ENCODE assay signal across 9 cellular contexts in the genomic region with DNA sequence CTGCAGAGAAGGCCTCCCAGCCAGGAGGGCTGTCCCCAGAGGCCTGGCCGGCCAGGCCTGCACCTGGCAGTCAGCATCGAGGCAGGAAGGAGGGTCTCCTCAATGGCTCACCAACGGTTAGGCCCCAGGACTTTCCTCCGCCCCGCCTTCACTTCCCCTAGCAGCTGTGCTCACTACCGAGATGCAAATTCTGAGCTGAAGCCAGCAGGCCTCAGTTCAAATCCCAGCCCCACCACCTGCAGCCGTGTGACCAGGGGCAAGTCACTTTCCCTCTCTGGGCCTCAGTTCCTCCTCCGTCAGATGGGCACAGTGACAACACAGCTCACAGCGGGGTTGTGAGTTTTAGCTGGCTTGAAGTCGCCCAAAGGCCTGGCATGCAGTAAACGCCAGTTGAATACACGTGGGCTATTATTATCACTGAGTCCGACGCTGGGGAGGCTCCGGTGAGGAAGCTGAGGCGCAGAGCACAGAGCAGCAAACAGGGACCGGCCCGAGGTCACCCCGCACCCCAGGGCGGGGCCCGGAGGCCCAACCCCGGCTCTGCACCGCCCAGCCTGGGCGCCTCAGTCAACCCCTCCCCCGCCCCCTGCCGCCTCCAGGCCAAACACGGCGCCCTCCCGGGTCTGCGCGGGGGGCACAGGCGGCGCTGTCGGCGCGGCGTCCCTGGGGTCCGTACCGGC. TPM values are rescaled to one million over a fixed set of nuclear protein-coding genes. Genes with fewer than 3 reads are reported as not detected.
DNase-seq lines count a peak whose midpoint lies in the region; ATAC-seq, FAIRE-seq and TF ChIP-seq lines count a peak whose summit lies in the region.
"Had no signal": no experiment of that assay in that cellular context is flagged by ENCODE, and none has a peak within 500 bp of the region (broad histone marks: within the 10 kb centered on the region; RNA-seq: fewer than 3 reads in every experiment).

No MANE protein-coding gene starts in this region.

- H3K4me3 ChIP-seq in DOHH2 (ENCODE audit: low read length) = peak overlapping the region; percentile 89
- H3K4me3 ChIP-seq in PC-9 = peak overlapping the region; percentile 73
- H3K4me3 ChIP-seq in astrocyte (ENCODE audit: insufficient read depth, low read depth, low read length) = peak overlapping the region; percentile 53
- peak overlapping the region; percentile 36 for H3K4me3 ChIP-seq in lung
- H3K4me3 ChIP-seq in testis = peak overlapping the region; percentile 44 to 57

- peaks cover 47% of the 10 kb centered on the region for H3K36me3 ChIP-seq in DOHH2 (ENCODE audit: control insufficient read depth, low read length)
- H3K36me3 ChIP-seq in PC-9 (ENCODE audit: low read depth) = no peaks in the 10 kb centered on the region
- H3K36me3 ChIP-seq in astrocyte (ENCODE audit: insufficient read depth, low read length) = no peaks in the 10 kb centered on the region
- H3K36me3 ChIP-seq in lung (ENCODE audit: control insufficient read depth in 2 of 2, insufficient read depth in 2 of 2, low read length in 2 of 2) = no peaks in the 10 kb centered on the region
- H3K36me3 ChIP-seq in testis (ENCODE audit: low read depth, missing control alignments) = no peaks in the 10 kb centered on the region

- POLR2A ChIA-PET in PC-9 (lab: Charles Lee; ENCODE audit: unreplicated experiment) = interaction anchor here (0.7 kb wide), 1 partner anchor 312 kb away, joined by 6 read pairs; no protein-coding TSS in a partner anchor

- H2AFZ ChIP-seq in PC-9 (peak overlapping the region; percentile 84; the same call in 1 of the 2 replicates), astrocyte (ENCODE audit: low read depth, low read length) (peak overlapping the region; percentile 42)

- H3K27ac ChIP-seq in DOHH2 (ENCODE audit: low read depth, low read length) (peak overlapping the region; percentile 95), PC-9 (no peak overlapping the region), astrocyte (ENCODE audit: low read depth, low read length) (no peak overlapping the region), lung (ENCODE audit: low read depth in 1 of 2, low read length in 1 of 2) (no peak overlapping the region), testis (no peak overlapping the region)

- CTCF ChIA-PET in PC-9 (lab: Charles Lee) = interaction anchor here (1.0 kb wide), 1 partner anchor 19 kb away, joined by 3 read pairs; the partner anchor contains the start of gene ACTL10

- H3K4me2 ChIP-seq in DOHH2 (ENCODE audit: low read length) = peak overlapping the region; percentile 99
- peak overlapping the region; percentile 100 for H3K4me2 ChIP-seq in PC-9
- H3K4me2 ChIP-seq in astrocyte (ENCODE audit: low read length) = peak overlapping the region; percentile 85

- intact Hi-C loops in PC-9 (cut with micrococcal nuclease; ENCODE audit: unreplicated experiment) (loop anchor here (1.0 kb wide), 1 partner anchor 46 kb away; the partner anchor contains the start of gene ZNF341), testis (cut with DNase I; ENCODE audit: low total_unique reads) (no loop called here)

- no peaks in the 10 kb centered on the region for H3K27me3 ChIP-seq in DOHH2 (ENCODE audit: control insufficient read depth, low read length)
- no peaks in the 10 kb centered on the region for H3K27me3 ChIP-seq in PC-9 (ENCODE audit: insufficient read depth, low read depth)
- H3K27me3 ChIP-seq in astrocyte (ENCODE audit: insufficient read depth, low read length) = no peaks in the 10 kb centered on the region
- no peaks in the 10 kb centered on the region for H3K27me3 ChIP-seq in lung (ENCODE audit: control insufficient read depth, insufficient read depth)
- H3K27me3 ChIP-seq in testis = no peaks in the 10 kb centered on the region

- FAIRE-seq in astrocyte (lab: Jason Lieb, UNC) = no peak
- FAIRE-seq: frontal cortex had no signal

- ATAC-seq in GM19438 (IDR thresholded peaks at IDR 0.05; ENCODE audit: low read depth, unreplicated experiment) = peak; percentile 44
- peak; percentile 43 for ATAC-seq in HG03460 (IDR thresholded peaks at IDR 0.05; ENCODE audit: unreplicated experiment)
- ATAC-seq in lung (ENCODE audit: insufficient read depth, low FRiP score) = no peak

- TF ChIP-seq POLR2A in testis (IDR thresholded peaks at IDR 0.05) = no peak

- H3K9me3 ChIP-seq in DOHH2 (ENCODE audit: control insufficient read depth, insufficient read depth, low read length) (no peaks in the 10 kb centered on the region), PC-9 (ENCODE audit: insufficient read depth, low read depth) (no peaks in the 10 kb centered on the region), astrocyte (ENCODE audit: insufficient read depth, low read depth, low read length) (no peaks in the 10 kb centered on the region), lung (ENCODE audit: control insufficient read depth in 2 of 2, insufficient read depth in 1 of 2, low read length in 1 of 2) (no peaks in the 10 kb centered on the region), testis (no peaks in the 10 kb centered on the region)

- H3K79me2 ChIP-seq in DOHH2 (ENCODE audit: control insufficient read depth, low read length) (peaks cover 53% of the 10 kb centered on the region), PC-9 (ENCODE audit: low read depth) (peaks cover 30% of the 10 kb centered on the region), astrocyte (ENCODE audit: insufficient read depth, low read length) (peaks cover 10% of the 10 kb centered on the region)

- H3K4me1 Mint-ChIP-seq in astrocyte (ENCODE audit: low read depth, unreplicated experiment) = peaks cover 7% of the 10 kb centered on the region

- H3K9me3 Mint-ChIP-seq in astrocyte (ENCODE audit: unreplicated experiment) = no peaks in the 10 kb centered on the region

- peak; percentile 37 to 44 for DNase-seq in PC-9
- DNase-seq in astrocyte (ENCODE audit: low read depth) = no peak
- no peak for DNase-seq in lung (ENCODE audit: low spot score)
- DNase-seq in testis = no peak
- no peak for DNase-seq in cerebellar cortex (ENCODE audit: low spot score)

- H3K4me1 ChIP-seq in DOHH2 (ENCODE audit: control insufficient read depth, low read length) = peaks cover 73% of the 10 kb centered on the region
- peaks cover 32% of the 10 kb centered on the region for H3K4me1 ChIP-seq in PC-9 (replicated peaks; ENCODE audit: insufficient read depth)
- peaks cover 22% of the 10 kb centered on the region for H3K4me1 ChIP-seq in astrocyte (ENCODE audit: insufficient read depth, low read length)
- peaks cover 0 to 22% of the 10 kb centered on the region in 2 donors for H3K4me1 ChIP-seq in lung (ENCODE audit: control insufficient read depth in 2 of 2, insufficient read depth in 2 of 2, low read length in 2 of 2)
- H3K4me1 ChIP-seq in testis = peaks cover 7% of the 10 kb centered on the region

- H3K4me3 Mint-ChIP-seq in astrocyte (ENCODE audit: unreplicated experiment) = peak overlapping the region; percentile 75

- H3K9ac ChIP-seq in astrocyte (ENCODE audit: low read length) = peak overlapping the region; percentile 65

- no peaks in the 10 kb centered on the region for H3K9me2 ChIP-seq in DOHH2 (replicated peaks; ENCODE audit: control insufficient read depth, low read length)
- H3K9me2 ChIP-seq in PC-9 (ENCODE audit: insufficient read depth) = no peaks in the 10 kb centered on the region

- 2 to 3% methylated on average over 28 to 39 of the region's 39 CpGs for whole genome bisulfite sequencing in lung, 2 donors
- WGBS in testis, 2 donors = 2 to 4% methylated on average over 6 to 25 of the region's 39 CpGs

- no peak overlapping the region for H3K27ac Mint-ChIP-seq in astrocyte (ENCODE audit: unreplicated experiment)

- BruUV-seq in PC-9 (replicated peaks; lab: Mats Ljungman, UMichigan) = TSS peak; percentile 63

- TF ChIP-seq CTCF in DOHH2 (IDR thresholded peaks at IDR 0.05; ENCODE audit: low read depth, low read length, poor library complexity, severe bottlenecking) (no peak), PC-9 (conservative IDR thresholded peaks at IDR 0.05) (no peak), astrocyte (IDR thresholded peaks at IDR 0.05; ENCODE audit: insufficient read depth, low read depth, low read length) (no peak), lung (IDR thresholded peaks at IDR 0.05; ENCODE audit: control extremely low read depth, extremely low read depth) (no peak), testis (IDR thresholded peaks at IDR 0.05) (no peak)

- H3K36me3 Mint-ChIP-seq in astrocyte (ENCODE audit: low read depth, unreplicated experiment) = no peaks in the 10 kb centered on the region

- H4K20me1 ChIP-seq in DOHH2 (ENCODE audit: control insufficient read depth, insufficient read depth, low read depth, low read length) = peaks cover 22% of the 10 kb centered on the region
- H4K20me1 ChIP-seq in PC-9 (ENCODE audit: insufficient read depth) = no peaks in the 10 kb centered on the region
- peaks cover 24% of the 10 kb centered on the region for H4K20me1 ChIP-seq in astrocyte (ENCODE audit: insufficient read depth, low read length)

- peaks cover 7% of the 10 kb centered on the region for H3K27me3 Mint-ChIP-seq in astrocyte (ENCODE audit: low read depth, unreplicated experiment)

- H3F3A ChIP-seq in DOHH2 (ENCODE audit: control insufficient read depth, insufficient read depth) = peaks cover 11% of the 10 kb centered on the region
- H3F3A ChIP-seq in PC-9 (ENCODE audit: insufficient read depth, low read depth) = peaks cover 16% of the 10 kb centered on the region; the same call in 1 of the 2 replicates

RNA-seq across cellular contexts. Expression of gene E2F1, which starts 0.7 kb away (rescaled TPM):
- total RNA-seq in PC-9 (2021) = 31.5 and 31.6 TPM in 2 replicates
- total RNA-seq in astrocyte = 1.6 and 2.3 TPM in 2 replicates
- 10 to 100 TPM in 1 of 2 donors, 1 to 10 TPM in 1; 6.4 to 10.9 TPM for total RNA-seq in lung
- 10 to 100 TPM in 1 of 2 donors, 1 to 10 TPM in 1; 4.2 to 10.7 TPM for polyA plus RNA-seq in lung
- total RNA-seq in testis = 10 to 100 TPM; 19.9 to 22.8 TPM
- polyA plus RNA-seq in testis (ENCODE audit: insufficient read depth, low read depth, low replicate concordance) = 16.9 TPM

RNA-seq across cellular contexts. Expression of gene NECAB3, which starts 11.2 kb away (rescaled TPM):
- total RNA-seq in PC-9 (2021) (72.1 and 77.7 TPM in 2 replicates), astrocyte (19.5 and 22.3 TPM in 2 replicates), lung (100 to 1,000 TPM in 1 of 2 donors, 10 to 100 TPM in 1; 63.5 to 127 TPM), testis (100 to 1,000 TPM; 106 to 118 TPM)
- polyA plus RNA-seq in lung (10 to 100 TPM; 21.2 to 80.8 TPM), testis (ENCODE audit: insufficient read depth, low read depth, low replicate concordance) (59.7 TPM)

RNA-seq across cellular contexts. Expression of gene ACTL10, which starts 18.7 kb away (rescaled TPM):
- total RNA-seq in PC-9 (2021) (0.85 and 1.0 TPM in 2 replicates), astrocyte (1.1 and 1.4 TPM in 2 replicates), lung (1 to 10 TPM in 1 of 2 donors, under 1 TPM in 1; 0.26 to 3.4 TPM), testis (10 to 100 TPM; 26.6 to 55.0 TPM)
- polyA plus RNA-seq in lung (1 to 10 TPM; 1.3 to 3.1 TPM), testis (ENCODE audit: insufficient read depth, low read depth, low replicate concordance) (62.1 TPM)

RNA-seq across cellular contexts. Expression of gene C20orf144, which starts 23.3 kb away (rescaled TPM):
- 0.18 and 0.20 TPM in 2 replicates for total RNA-seq in PC-9 (2021)
- 0.16 TPM in 1 of 2 replicates, not detected in the other for total RNA-seq in astrocyte
- total RNA-seq in lung = under 1 TPM in 1 of 2 donors, not detected in 1; 0.31 TPM
- polyA plus RNA-seq in lung = under 1 TPM; 0.05 to 0.08 TPM
- total RNA-seq in testis = 100 to 1,000 TPM in 1 of 2 donors, 10 to 100 TPM in 1; 40.0 to 119 TPM
- polyA plus RNA-seq in testis (ENCODE audit: insufficient read depth, low read depth, low replicate concordance) = 128 TPM

RNA-seq across cellular contexts. Expression of gene PXMP4, which starts 34.6 kb away (rescaled TPM):
- total RNA-seq in PC-9 (2021) (12.2 and 19.1 TPM in 2 replicates), astrocyte (1.1 and 1.2 TPM in 2 replicates), lung (10 to 100 TPM; 28.9 to 36.8 TPM), testis (1 to 10 TPM; 4.6 to 5.1 TPM)
- polyA plus RNA-seq in lung (10 to 100 TPM; 10.2 to 24.7 TPM), testis (ENCODE audit: insufficient read depth, low read depth, low replicate concordance) (6.8 TPM)

Comparison
In these comparisons a context has a peak if more than half of its experiments do, and no peak if none do; other contexts are left out.
1. H3K4me3 ChIP-seq: peak in every context shown above with its lines; median percentile 89 in DOHH2; 73 in PC-9; 53 in astrocyte; 50 in testis; 36 in lung.
2. DNase-seq: peak in PC-9 (2 of 2); none in astrocyte (single experiment), lung (single experiment), testis (single experiment) and cerebellar cortex (single experiment).
3. RNA of gene ACTL10, which starts 18.7 kb away (total RNA-seq): 26.6 to 55.0 TPM in testis; 0.26 to 3.4 TPM in lung, 1.1 to 1.4 TPM in astrocyte and 0.85 to 1.0 TPM in PC-9; every median in the first group is over 4 times any median in the second.
4. Peak in every context shown above with its lines, with median percentiles within 50 percentile points of each other: H3K4me2 ChIP-seq.